ENCODE assay signal across 1 cellular context in the genomic region with DNA sequence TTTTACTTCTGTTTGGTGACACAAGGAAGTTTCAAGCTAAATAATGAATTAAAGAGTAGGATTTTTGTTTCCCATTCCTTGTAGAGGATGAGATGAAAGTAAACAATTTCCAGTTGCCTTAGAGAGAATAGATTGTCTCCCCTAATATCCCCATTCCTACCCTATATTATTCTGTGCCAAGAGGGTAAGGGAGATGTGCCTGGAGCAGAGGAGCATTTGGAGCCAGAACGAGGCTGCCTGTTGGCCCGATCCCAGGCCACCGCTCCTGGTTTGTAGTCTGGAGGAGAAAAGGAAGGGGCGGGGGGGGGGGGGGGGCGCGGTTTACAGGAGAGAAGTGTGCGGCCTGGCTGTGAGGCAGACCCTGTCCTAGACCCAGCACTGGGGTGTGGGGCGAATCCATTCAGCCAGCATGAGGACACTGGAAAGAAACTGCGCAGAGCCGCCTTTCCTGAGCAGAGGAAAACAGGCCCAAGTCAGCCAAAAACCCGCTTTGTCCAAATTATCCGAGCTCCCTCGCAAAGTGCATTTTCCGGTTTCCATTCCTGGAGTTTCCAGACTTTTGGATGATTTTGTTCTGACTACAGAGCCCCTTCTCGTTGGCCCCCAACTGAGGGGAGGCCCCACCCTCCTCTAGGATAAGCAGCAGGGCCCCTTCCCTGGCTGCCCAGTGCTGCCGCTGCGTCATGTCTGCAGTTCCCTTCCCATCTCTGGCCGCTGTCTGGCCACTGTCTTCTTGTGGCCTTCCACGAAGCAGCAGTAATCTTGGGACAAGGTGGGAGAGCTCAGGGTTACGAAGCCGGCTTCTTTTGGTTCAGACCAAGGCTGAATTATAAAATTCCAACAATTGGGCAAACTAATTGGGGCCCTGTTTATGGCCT.
TF ChIP-seq lines count a peak whose summit lies in the region.

No MANE protein-coding gene starts in this region.

TF ChIP-seq in HepG2, 621 proteins besides CTCF, POLR2A, EP300 and RAD21:
- TF ChIP-seq ZNF331 (CRISPR knock-in tag; IDR thresholded peaks at IDR 0.05) (no peak), ZNF720 (CRISPR knock-in tag; IDR thresholded peaks at IDR 0.05) (no peak), PHF21A (CRISPR knock-in tag; IDR thresholded peaks at IDR 0.05) (no peak), NRL (CRISPR knock-in tag; IDR thresholded peaks at IDR 0.05; ENCODE audit: borderline replicate concordance) (no peak), MIER2 (CRISPR knock-in tag; IDR thresholded peaks at IDR 0.05) (no peak), ZNF432 (CRISPR knock-in tag; IDR thresholded peaks at IDR 0.05; ENCODE audit: borderline replicate concordance) (no peak)
TF ChIP-seq in HepG2: peak in this region for 0.
